Comparison of ENCODE assay signal across 8 cellular contexts in the genomic region with DNA sequence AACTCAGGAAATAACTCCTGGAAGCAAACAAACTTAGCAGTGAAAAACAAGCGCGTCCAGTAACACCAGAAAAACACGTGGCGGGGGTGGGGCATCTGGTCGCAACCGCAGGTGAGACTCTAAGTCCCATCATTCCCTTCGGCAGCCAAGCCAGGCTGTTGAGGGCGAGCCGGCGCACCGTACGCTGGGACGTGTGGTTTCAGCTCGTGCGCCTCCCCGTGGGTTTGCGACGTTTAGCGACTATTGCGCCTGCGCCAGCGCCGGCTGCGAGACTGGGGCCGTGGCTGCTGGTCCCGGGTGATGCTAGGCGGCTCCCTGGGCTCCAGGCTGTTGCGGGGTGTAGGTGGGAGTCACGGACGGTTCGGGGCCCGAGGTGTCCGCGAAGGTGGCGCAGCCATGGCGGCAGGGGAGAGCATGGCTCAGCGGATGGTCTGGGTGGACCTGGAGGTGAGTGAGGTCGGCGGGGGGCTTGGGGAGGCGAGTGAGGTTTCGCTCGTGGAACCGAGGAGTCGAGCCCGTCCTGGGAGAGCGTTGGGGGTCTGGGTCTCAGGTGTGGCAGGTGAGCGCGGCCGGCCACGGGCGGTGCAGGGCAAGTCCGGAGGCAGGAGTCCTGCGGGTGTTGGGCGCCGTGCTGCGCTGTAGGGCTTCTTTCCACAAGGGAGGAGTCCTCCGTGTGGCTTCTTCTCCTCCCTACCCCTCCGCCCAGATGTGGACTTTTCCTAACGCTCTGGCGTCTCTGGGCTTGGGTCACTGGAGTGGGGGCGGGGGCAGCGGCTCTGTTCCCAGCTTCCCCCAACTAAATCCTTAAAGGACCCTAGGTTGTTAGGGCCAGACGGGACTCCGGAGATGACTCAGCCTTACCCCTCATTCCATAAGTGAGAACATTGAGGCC. TPM values are rescaled to one million over a fixed set of nuclear protein-coding genes. Genes with fewer than 3 reads are reported as not detected.
DNase-seq lines count a peak whose midpoint lies in the region; TF ChIP-seq lines count a peak whose summit lies in the region.

A gene (plus strand): TSS at position 239 of the 892 bp plus-strand sequence. CDS start 62 bp downstream, at position 301.

- DNase-seq in COR-L47 (lab: John Stamatoyannopoulos, UW), result peak; percentile 95
- DNase-seq in GM20000 (ENCODE audit: low spot score), result peak; percentile 93
- peak; percentile 98 for DNase-seq in HT-29 (ENCODE audit: low spot score)
- DNase-seq in NOMO-1 (lab: John Stamatoyannopoulos, UW; ENCODE audit: unreplicated experiment in 2 of 2), result peak; percentile 92 to 93
- DNase-seq in effector memory CD4-positive, alpha-beta T cell, result peak; percentile 88 to 90 (median 89)
- peak; percentile 98 for DNase-seq in medulla oblongata (ENCODE audit: extremely low spot score)
- peak; percentile 93 for DNase-seq in stimulated activated CD8-positive, alpha-beta memory T cell treated with anti-CD3 and anti-CD28 coated beads, Interleukin-12 subunit alpha, Interleukin-12 subunit beta, amount 100 ng/mL, for 1 hour (ENCODE audit: low read depth)

- no peaks in the 10 kb centered on the region for H3K27me3 ChIP-seq in effector memory CD4-positive, alpha-beta T cell (replicated peaks; ENCODE audit: control insufficient read depth, insufficient read depth, low read length, poor library complexity, severe bottlenecking)

- no peaks in the 10 kb centered on the region for H3K36me3 ChIP-seq in effector memory CD4-positive, alpha-beta T cell (ENCODE audit: control insufficient read depth, insufficient read depth, low read length)

- peak within 1 kb of the TSS; percentile 86 for H3K4me3 ChIP-seq in effector memory CD4-positive, alpha-beta T cell (ENCODE audit: insufficient read depth, low read depth, low read length, poor library complexity, severe bottlenecking)

- CTCF ChIA-PET in activated CD8-positive, alpha-beta memory T cell treated with anti-CD3 and anti-CD28 coated beads for 36 hours (lab: Charles Lee), result no interaction called here

- H3K4me1 ChIP-seq in effector memory CD4-positive, alpha-beta T cell (ENCODE audit: control insufficient read depth, insufficient read depth, low read length, poor library complexity, severe bottlenecking), result peaks cover 12% of the 10 kb centered on the region

- POLR2A ChIA-PET in activated CD8-positive, alpha-beta memory T cell treated with anti-CD3 and anti-CD28 coated beads for 36 hours (lab: Charles Lee), result interaction anchor here (0.5 to 2.1 kb wide), 4 partner anchors 26 to 127 kb away, joined by 3 to 7 read pairs (median 4); a partner anchor contains a TSS

- H3K9me3 ChIP-seq in effector memory CD4-positive, alpha-beta T cell (ENCODE audit: control insufficient read depth, low read length), result no peaks in the 10 kb centered on the region

- peak within 1 kb of the TSS; percentile 54 for H3K27ac ChIP-seq in effector memory CD4-positive, alpha-beta T cell (ENCODE audit: insufficient read depth, low read length, poor library complexity, severe bottlenecking)

- TF ChIP-seq CTCF in GM20000 (IDR thresholded peaks at IDR 0.05; ENCODE audit: extremely low read depth, missing control alignments), result no peak

RNA-seq across cellular contexts. Expression of the gene that starts here (rescaled TPM):
- 94.3 and 95.7 TPM in 2 replicates for total RNA-seq in HT-29 (2014; rRNA removed; shearing (Covaris generic))
- 10 to 100 TPM; 87.7 to 88.5 TPM for total RNA-seq in activated CD8-positive, alpha-beta memory T cell treated with anti-CD3 and anti-CD28 coated beads for 36 hours

Comparison
In these comparisons a context has a peak if more than half of its experiments do, and no peak if none do; other contexts are left out.
1. Peak in every context shown above with its lines: DNase-seq, H3K4me3 ChIP-seq and H3K27ac ChIP-seq.